ENCODE assay signal across 9 cellular contexts in the genomic region with DNA sequence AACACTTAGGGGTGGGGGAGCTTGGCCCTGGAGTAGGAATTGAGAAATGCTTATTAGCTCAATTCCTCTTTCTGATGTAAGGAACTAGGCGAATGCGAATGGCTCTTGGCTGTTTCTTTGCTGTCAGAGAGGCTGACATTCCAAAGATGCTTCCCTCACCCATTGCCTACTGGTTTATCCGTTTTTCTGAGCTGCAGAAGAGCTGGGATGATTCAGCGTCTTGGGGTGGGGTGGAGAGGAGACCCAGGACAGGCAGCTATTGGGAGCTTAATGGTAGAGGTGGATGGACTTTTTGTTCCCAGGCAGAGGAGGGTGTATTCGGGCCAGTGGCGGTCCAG. TPM values are rescaled to one million over a fixed set of nuclear protein-coding genes. Genes with fewer than 3 reads are reported as not detected.
A peak's percentile ranks its signal among the peaks of the same experiment; 100 is the strongest.
DNase-seq lines count a peak whose midpoint lies in the region; ATAC-seq and TF ChIP-seq lines count a peak whose summit lies in the region.
"Had no signal": no experiment of that assay in that cellular context is flagged by ENCODE, and none has a peak within 500 bp of the region (broad histone marks: within the 10 kb centered on the region; RNA-seq: fewer than 3 reads in every experiment).

No MANE protein-coding gene starts in this region.

- no peak for ATAC-seq in HG03196 (IDR thresholded peaks at IDR 0.05; ENCODE audit: unreplicated experiment)

- peaks cover 8% of the 10 kb centered on the region for H3K27me3 Mint-ChIP-seq in endothelial cell (ENCODE audit: unreplicated experiment)

- H3K4me1 Mint-ChIP-seq in endothelial cell (ENCODE audit: unreplicated experiment), result peaks cover 32% of the 10 kb centered on the region

- H3K4me3 Mint-ChIP-seq in endothelial cell (ENCODE audit: unreplicated experiment), result peak overlapping the region; percentile 44

- H3K27me3 ChIP-seq in muscle layer of duodenum (ENCODE audit: low read depth, low read length), result no peaks in the 10 kb centered on the region

- POLR2A ChIA-PET in AG04449 (lab: Yijun Ruan, JAX), result interaction anchor here (0.9 to 1.8 kb wide), 6 partner anchors 9 to 45 kb away, joined by 3 to 16 read pairs (median 4); a partner anchor contains a TSS

- peak; percentile 82 for DNase-seq in AG04449 (ENCODE audit: low read depth, low spot score)
- peak; percentile 89 to 97 for DNase-seq in NOMO-1 (lab: John Stamatoyannopoulos, UW; ENCODE audit: unreplicated experiment in 2 of 2)
- DNase-seq in endothelial cell (ENCODE audit: low spot score), result no peak
- no peak for DNase-seq in LoVo (ENCODE audit: low spot score)
- DNase-seq in occipital lobe (lab: John Stamatoyannopoulos, UW), result no peak
- DNase-seq in activated CD4-positive, CD25-positive, alpha-beta regulatory T cell (lab: John Stamatoyannopoulos, UW), result no peak
- DNase-seq: NCI-H1436 had no signal

- no peak for TF ChIP-seq CTCF in AG04449 (IDR thresholded peaks at IDR 0.05; ENCODE audit: insufficient read depth, low read length, missing control alignments)
- no peak for TF ChIP-seq CTCF in endothelial cell (IDR thresholded peaks at IDR 0.05; ENCODE audit: unreplicated experiment)

- no peak overlapping the region for H3K4me3 ChIP-seq in AG04449 (ENCODE audit: low read depth, low read length)
- peak overlapping the region in 1 of 2 donors; percentile 22 for H3K4me3 ChIP-seq in muscle layer of duodenum (ENCODE audit: low read depth in 1 of 2, low read length in 2 of 2)

- no peaks in the 10 kb centered on the region for H3K9me3 Mint-ChIP-seq in endothelial cell (ENCODE audit: unreplicated experiment)

- peak overlapping the region; percentile 86 for H3K27ac ChIP-seq in muscle layer of duodenum (ENCODE audit: low read length)

- peaks cover 50 to 73% of the 10 kb centered on the region in 2 donors for H3K4me1 ChIP-seq in muscle layer of duodenum (ENCODE audit: control insufficient read depth in 1 of 2, insufficient read depth in 2 of 2, low read length in 2 of 2)

- peaks cover 49% of the 10 kb centered on the region for H3K36me3 Mint-ChIP-seq in endothelial cell (ENCODE audit: low read depth, unreplicated experiment)

- H3K36me3 ChIP-seq in muscle layer of duodenum (ENCODE audit: control insufficient read depth in 1 of 2, insufficient read depth in 2 of 2, low read length in 2 of 2), result peaks cover 28 to 41% of the 10 kb centered on the region in 2 donors

- CTCF ChIA-PET in AG04449 (lab: Yijun Ruan, JAX), result interaction anchor here (0.8 to 2.1 kb wide), 4 partner anchors 10 to 54 kb away, joined by 3 to 12 read pairs (median 3); no protein-coding TSS in a partner anchor

- no peak overlapping the region for H3K27ac Mint-ChIP-seq in endothelial cell (ENCODE audit: unreplicated experiment)

- H3K9me3 ChIP-seq in muscle layer of duodenum (ENCODE audit: control insufficient read depth in 1 of 2, low read length in 2 of 2), result no peaks in the 10 kb centered on the region

RNA-seq across cellular contexts. Expression of a gene that starts 9.8 kb away (rescaled TPM):
- total RNA-seq in endothelial cell (ENCODE audit: unreplicated experiment) (33.4 TPM), occipital lobe (6.7 TPM)

RNA-seq across cellular contexts. Expression of a gene that starts 26.0 kb away (rescaled TPM):
- total RNA-seq in endothelial cell (ENCODE audit: unreplicated experiment), result 4.8 TPM
- 0.47 TPM for total RNA-seq in occipital lobe

Comparison
In these comparisons a context has a peak if more than half of its experiments do, and no peak if none do; other contexts are left out.
1. DNase-seq: peak in AG04449 (single experiment) and NOMO-1 (2 of 2); none in endothelial cell (single experiment), LoVo (single experiment), occipital lobe (single experiment) and activated CD4-positive, CD25-positive, alpha-beta regulatory T cell (0 of 4).